In genomic region chr10:110368556-110368955, GRCh38 we compare ENCODE assay signal across 19 cellular contexts.
DNase-seq lines count a peak whose midpoint lies in the region; ATAC-seq and TF ChIP-seq lines count a peak whose summit lies in the region.
"Had no signal": no experiment of that assay in that cellular context is flagged by ENCODE, and none has a peak within 500 bp of the region (broad histone marks: within the 10 kb centered on the region; RNA-seq: fewer than 3 reads in every experiment).

No MANE protein-coding gene starts in this region.

- no peak overlapping the region for H2AFZ ChIP-seq in PC-9

- peak overlapping the region; percentile 62 for H3K27ac ChIP-seq in PC-9
- H3K27ac ChIP-seq: 22Rv1 had no signal

- H3K4me3 ChIP-seq in PC-9 = no peak overlapping the region

- H3K27me3 ChIP-seq in PC-9 (ENCODE audit: insufficient read depth, low read depth) = no peaks in the 10 kb centered on the region

- H3K27me3 Mint-ChIP-seq in stimulated activated naive CD8-positive, alpha-beta T cell treated with anti-CD3 and anti-CD28 coated beads, Interleukin-15, Interleukin-2, amounts not matched to agents 100 ng/mL and 50 ng/mL, for 24 hours = no peaks in the 10 kb centered on the region

- CTCF ChIA-PET in PC-9 (lab: Charles Lee) = no interaction called here

- peaks cover 69% of the 10 kb centered on the region for H3K4me1 ChIP-seq in PC-9 (replicated peaks; ENCODE audit: insufficient read depth)

- DNase-seq in NCI-H82 (lab: John Stamatoyannopoulos, UW) (peak; percentile 34), NCI-H82 treated with DMSO at 0.1 percent for 48 hours (lab: John Stamatoyannopoulos, UW; ENCODE audit: unreplicated experiment) (no peak), PC-9 (no peak), myocyte (ENCODE audit: low read depth) (peak; percentile 56)
- DNase-seq in stimulated activated naive CD8-positive, alpha-beta T cell treated with anti-CD3 and anti-CD28 coated beads, Interleukin-15, Interleukin-2, amounts not matched to agents 100 U/mL and 50 U/mL, for 24 hours = no peak
- no peak for DNase-seq in NK-92 treated with Interleukin-12 subunit alpha and Interleukin-12 subunit beta, amount 100 ng/mL, for 24 hours (lab: John Stamatoyannopoulos, UW)
- DNase-seq: CD8-positive, alpha-beta T cell; DND-41; HCEC 1CT; KG1; NCI-H1436; NCI-H2029; NCI-H2171 treated with DMSO at 0.1 percent for 48 hours; NCI-H446 treated with DMSO at 0.1 percent for 48 hours; SHP77; SK-N-SH had no signal

- H3K4me1 Mint-ChIP-seq in stimulated activated naive CD8-positive, alpha-beta T cell treated with anti-CD3 and anti-CD28 coated beads, Interleukin-15, Interleukin-2, amounts not matched to agents 100 ng/mL and 50 ng/mL, for 24 hours (ENCODE audit: low read depth) = peaks cover 78% of the 10 kb centered on the region

- no peaks in the 10 kb centered on the region for H3K36me3 ChIP-seq in PC-9 (ENCODE audit: low read depth)

- no TSS peak for BruUV-seq in PC-9 (replicated peaks; lab: Mats Ljungman, UMichigan)

- peak overlapping the region; percentile 43; the same call in 1 of the 2 replicates for H3K4me2 ChIP-seq in PC-9
- H3K4me2 ChIP-seq: SK-N-SH had no signal

- POLR2A ChIA-PET in PC-9 (lab: Charles Lee; ENCODE audit: unreplicated experiment) = no interaction called here

- H3K36me3 Mint-ChIP-seq in stimulated activated naive CD8-positive, alpha-beta T cell treated with anti-CD3 and anti-CD28 coated beads, Interleukin-15, Interleukin-2, amounts not matched to agents 100 ng/mL and 50 ng/mL, for 24 hours (ENCODE audit: low read depth) = no peaks in the 10 kb centered on the region
- H3K36me3 Mint-ChIP-seq: CD8-positive, alpha-beta T cell had no signal

- peak overlapping the region; percentile 78 for H3K27ac Mint-ChIP-seq in stimulated activated naive CD8-positive, alpha-beta T cell treated with anti-CD3 and anti-CD28 coated beads, Interleukin-15, Interleukin-2, amounts not matched to agents 100 ng/mL and 50 ng/mL, for 24 hours
- H3K27ac Mint-ChIP-seq: CD8-positive, alpha-beta T cell had no signal

- H4K20me1 ChIP-seq in PC-9 (ENCODE audit: insufficient read depth) = no peaks in the 10 kb centered on the region

- H3K4me3 Mint-ChIP-seq in stimulated activated naive CD8-positive, alpha-beta T cell treated with anti-CD3 and anti-CD28 coated beads, Interleukin-15, Interleukin-2, amounts not matched to agents 100 ng/mL and 50 ng/mL, for 24 hours = no peak overlapping the region
- H3K4me3 Mint-ChIP-seq: CD8-positive, alpha-beta T cell had no signal

- no peaks in the 10 kb centered on the region for H3K79me2 ChIP-seq in PC-9 (ENCODE audit: low read depth)

- no peaks in the 10 kb centered on the region for H3K9me2 ChIP-seq in PC-9 (ENCODE audit: insufficient read depth)
- H3K9me2 ChIP-seq: SK-N-SH had no signal

- no peaks in the 10 kb centered on the region for H3K9me3 ChIP-seq in PC-9 (ENCODE audit: insufficient read depth, low read depth)
- H3K9me3 ChIP-seq: SK-N-SH had no signal

- H3K9me3 Mint-ChIP-seq in stimulated activated naive CD8-positive, alpha-beta T cell treated with anti-CD3 and anti-CD28 coated beads, Interleukin-15, Interleukin-2, amounts not matched to agents 100 ng/mL and 50 ng/mL, for 24 hours = no peaks in the 10 kb centered on the region
- H3K9me3 Mint-ChIP-seq: CD8-positive, alpha-beta T cell had no signal

- intact Hi-C loops in PC-9 (cut with micrococcal nuclease; ENCODE audit: unreplicated experiment) = no loop called here

- no peak for ATAC-seq in stimulated activated naive CD8-positive, alpha-beta T cell treated with anti-CD3 and anti-CD28 coated beads, Interleukin-15, Interleukin-2, amounts not matched to agents 100 U/mL and 50 U/mL, for 24 hours
- no peak for ATAC-seq in HG02870 (IDR thresholded peaks at IDR 0.05; ENCODE audit: unreplicated experiment)
- ATAC-seq: CD8-positive, alpha-beta T cell had no signal

- peaks cover 20% of the 10 kb centered on the region; the same call in 1 of the 2 replicates for H3F3A ChIP-seq in PC-9 (ENCODE audit: insufficient read depth, low read depth)

- no peak for TF ChIP-seq CTCF in PC-9 (conservative IDR thresholded peaks at IDR 0.05)

Comparison
In these comparisons a context has a peak if more than half of its experiments do, and no peak if none do; other contexts are left out.
1. DNase-seq: peak in NCI-H82 (single experiment) and myocyte (single experiment); none in NCI-H82 treated with DMSO at 0.1 percent for 48 hours (single experiment), stimulated activated naive CD8-positive, alpha-beta T cell treated with anti-CD3 and anti-CD28 coated beads, Interleukin-15, Interleukin-2, amounts not matched to agents 100 U/mL and 50 U/mL, for 24 hours (single experiment), PC-9 (0 of 2) and NK-92 treated with Interleukin-12 subunit alpha and Interleukin-12 subunit beta, amount 100 ng/mL, for 24 hours (single experiment).